Comparison of ENCODE assay signal across 8 cellular contexts in genomic region chr3:128969993-128970740, GRCh38. TPM values are rescaled to one million over a fixed set of nuclear protein-coding genes. Genes with fewer than 3 reads are reported as not detected.
DNase-seq lines count a peak whose midpoint lies in the region; ATAC-seq and TF ChIP-seq lines count a peak whose summit lies in the region.

No MANE protein-coding gene starts in this region.

- no peak overlapping the region for H3K4ac ChIP-seq in H9 (ENCODE audit: low read depth, low read length)

- no peak overlapping the region for H3T11ph ChIP-seq in H9 (ENCODE audit: low read length)

- no peaks in the 10 kb centered on the region for H3K4me1 Mint-ChIP-seq in H9
- peaks cover 5% of the 10 kb centered on the region for H3K4me1 Mint-ChIP-seq in nephron progenitor cell

- no peak overlapping the region for H3K4me3 Mint-ChIP-seq in H9
- no peak overlapping the region for H3K4me3 Mint-ChIP-seq in nephron progenitor cell

- H3K9me3 Mint-ChIP-seq in H9 (no peaks in the 10 kb centered on the region), nephron progenitor cell (no peaks in the 10 kb centered on the region)

- DNase-seq in AG20443 (ENCODE audit: low spot score) = peak; percentile 66
- peak; percentile 49 for DNase-seq in H9
- DNase-seq in NOMO-1 (lab: John Stamatoyannopoulos, UW; ENCODE audit: unreplicated experiment in 2 of 2) = peak; percentile 53 to 67
- peak; percentile 20 to 22 for DNase-seq in activated CD8-positive, alpha-beta memory T cell treated with anti-CD3 and anti-CD28 coated beads for 4 hours (ENCODE audit: low read depth in 2 of 2)
- DNase-seq in epithelial cell of esophagus (ENCODE audit: low read depth) = peak; percentile 38
- peak; percentile 70 for DNase-seq in nephron progenitor cell
- peak in 1 of 2 donors; percentile 50 for DNase-seq in tibial nerve (ENCODE audit: low spot score in 2 of 2)

- H2AK5ac ChIP-seq in H9 (ENCODE audit: insufficient read length, low read length) = no peak overlapping the region

- H2BK15ac ChIP-seq in H9 (ENCODE audit: low read depth, low read length) = no peak overlapping the region

- no peak overlapping the region for H3K4me2 ChIP-seq in H9 (ENCODE audit: insufficient read depth, insufficient read length, low read length)

- H4K91ac ChIP-seq in H9 (ENCODE audit: insufficient read length, low read depth, low read length) = no peak overlapping the region

- H3K27me3 ChIP-seq in H9 (ENCODE audit: insufficient read depth, low read length) = no peaks in the 10 kb centered on the region; the same call in 1 of the 2 replicates
- H3K27me3 ChIP-seq in tibial nerve = no peaks in the 10 kb centered on the region

- H3K23ac ChIP-seq in H9 (ENCODE audit: insufficient read length, low read depth, low read length) = no peak overlapping the region

- H3K4me3 ChIP-seq in epithelial cell of esophagus (ENCODE audit: low read length) (no peak overlapping the region), tibial nerve (no peak overlapping the region)

- H2BK12ac ChIP-seq in H9 (ENCODE audit: insufficient read length, low read depth, low read length) = no peak overlapping the region

- no peak overlapping the region for H3K56ac ChIP-seq in H9 (ENCODE audit: insufficient read length, low read depth, low read length)

- H4K20me1 ChIP-seq in H9 (ENCODE audit: control insufficient read depth, insufficient read depth, insufficient read length) = no peaks in the 10 kb centered on the region

- H2BK120ac ChIP-seq in H9 (ENCODE audit: low read depth, low read length, poor library complexity, severe bottlenecking) = no peak overlapping the region

- no peak for TF ChIP-seq EP300 in tibial nerve (IDR thresholded peaks at IDR 0.05)

- H3K36me3 Mint-ChIP-seq in H9 (ENCODE audit: insufficient read depth in 1 of 3, low read depth in 3 of 3) = no peaks in the 10 kb centered on the region
- H3K36me3 Mint-ChIP-seq in nephron progenitor cell (ENCODE audit: low read depth) = no peaks in the 10 kb centered on the region

- H3K23me2 ChIP-seq in H9 (ENCODE audit: insufficient read length, low read depth, low read length, poor library complexity, severe bottlenecking) = no peaks in the 10 kb centered on the region

- no peak overlapping the region for H2BK20ac ChIP-seq in H9 (ENCODE audit: low read depth, low read length, poor library complexity, severe bottlenecking)

- no peak overlapping the region for H2BK5ac ChIP-seq in H9 (ENCODE audit: insufficient read length, low read length)

- H3K27ac Mint-ChIP-seq in H9 (no peak overlapping the region), nephron progenitor cell (no peak overlapping the region)

- H3K18ac ChIP-seq in H9 (ENCODE audit: insufficient read length, low read depth, low read length) = no peak overlapping the region

- TF ChIP-seq CTCF in H9 (conservative IDR thresholded peaks at IDR 0.05) (peak; percentile 97), epithelial cell of esophagus (IDR thresholded peaks at IDR 0.05; ENCODE audit: insufficient read depth, low read depth, low read length, missing control alignments) (peak; percentile 96), nephron progenitor cell (IDR thresholded peaks at IDR 0.05) (peak; percentile 94), tibial nerve (IDR thresholded peaks at IDR 0.05) (peak; percentile 75 to 92 (median 83))

- no peak overlapping the region for H2AFZ ChIP-seq in H9 (ENCODE audit: low read length)

- no peaks in the 10 kb centered on the region for H3K36me3 ChIP-seq in tibial nerve

- no peak overlapping the region for H3K9ac ChIP-seq in H9 (ENCODE audit: extremely low read depth, insufficient read length, low read length)

- H3K4me1 ChIP-seq in H9 (ENCODE audit: insufficient read depth, low read length) (no peaks in the 10 kb centered on the region), tibial nerve (peaks cover 0 to 9% (median 0%) of the 10 kb centered on the region in 4 donors)

- H3K27me3 Mint-ChIP-seq in H9 (ENCODE audit: low read depth) = peaks cover 12% of the 10 kb centered on the region
- peaks cover 14% of the 10 kb centered on the region for H3K27me3 Mint-ChIP-seq in nephron progenitor cell (ENCODE audit: low read depth, poor library complexity)

- H3K14ac ChIP-seq in H9 (ENCODE audit: insufficient read depth, low read length) = no peak overlapping the region

- H3K9me3 ChIP-seq in H9 (ENCODE audit: control insufficient read depth, low read depth, low read length) (no peaks in the 10 kb centered on the region), tibial nerve (no peaks in the 10 kb centered on the region)

- H3K27ac ChIP-seq in H9 (ENCODE audit: insufficient read length, low read depth, low read length) (no peak overlapping the region), tibial nerve (no peak overlapping the region)

- no peaks in the 10 kb centered on the region for H3K79me2 ChIP-seq in H9 (ENCODE audit: insufficient read depth, low read length)

- H4K5ac ChIP-seq in H9 (ENCODE audit: insufficient read length, low read depth, low read length) = no peak overlapping the region

- WGBS in H9 (ENCODE audit: extremely low coverage, insufficient read length, low lambda C conversion rate) = no CpG with 5 or more reads among the region's 12 CpGs
- WGBS in tibial nerve, 2 donors = 10 to 15% methylated on average over 12 of the region's 12 CpGs

- TF ChIP-seq POLR2A in tibial nerve (IDR thresholded peaks at IDR 0.05) = no peak

- no peak overlapping the region for H4K8ac ChIP-seq in H9 (replicated peaks; ENCODE audit: insufficient read length, low read depth, low read length)

- ATAC-seq in GM18907 (IDR thresholded peaks at IDR 0.05; ENCODE audit: unreplicated experiment) = no peak

- H3K79me1 ChIP-seq in H9 (ENCODE audit: insufficient read depth, low read depth, low read length, poor library complexity, severe bottlenecking) = no peaks in the 10 kb centered on the region

RNA-seq across cellular contexts. Expression of gene CFAP92, which starts 23.7 kb away (rescaled TPM):
- total RNA-seq in H9 (2021) (0.92 and 1.2 TPM in 2 replicates), tibial nerve (under 1 TPM in 3 of 4 donors, not detected in 1; 0.22 to 0.78 (median 0.63) TPM)

RNA-seq across cellular contexts. Expression of gene EFCC1, which starts 30.9 kb away (rescaled TPM):
- total RNA-seq in H9 (2021) (0.09 TPM in 1 of 2 replicates, not detected in the other), tibial nerve (1 to 10 TPM in 3 of 4 donors, under 1 TPM in 1; 0.22 to 2.1 (median 1.9) TPM)
